18 cellular contexts compared by ENCODE assay signal in genomic region chr13:60347174-60347573, GRCh38. TPM values are rescaled to one million over a fixed set of nuclear protein-coding genes. Genes with fewer than 3 reads are reported as not detected.
A peak's percentile ranks its signal among the peaks of the same experiment; 100 is the strongest.
DNase-seq lines count a peak whose midpoint lies in the region; ATAC-seq, FAIRE-seq and TF ChIP-seq lines count a peak whose summit lies in the region.
"Had no signal": no experiment of that assay in that cellular context is flagged by ENCODE, and none has a peak within 500 bp of the region (broad histone marks: within the 10 kb centered on the region; RNA-seq: fewer than 3 reads in every experiment).

No MANE protein-coding gene starts in this region.

- TF ChIP-seq POLR2A in H54 (IDR thresholded peaks at IDR 0.05; ENCODE audit: low read depth, low read length): no peak

- peak; percentile 59 for ATAC-seq in left colon
- ATAC-seq: GM12878, GM23338 had no signal

- intact Hi-C loops in left colon (cut with DNase I, micrococcal nuclease): loop anchor here in 1 of 2 donors (10.0 kb wide), 1 partner anchor 78 kb away; no protein-coding TSS in a partner anchor

- no peak for FAIRE-seq in H54 (lab: Jason Lieb, UNC)
- FAIRE-seq: GM12878 had no signal

- peak; percentile 2 for DNase-seq in NCI-H146 (lab: John Stamatoyannopoulos, UW)
- DNase-seq in NCI-H146 treated with DMSO at 0.1 percent for 48 hours (lab: John Stamatoyannopoulos, UW; ENCODE audit: unreplicated experiment): no peak
- peak; percentile 73 for DNase-seq in LNCaP clone FGC (ENCODE audit: low read depth)
- peak; percentile 6 for DNase-seq in NCI-H774 (lab: John Stamatoyannopoulos, UW)
- DNase-seq in left colon: no peak
- DNase-seq in NK-92 treated with Interleukin-12 subunit alpha and Interleukin-12 subunit beta, amount 100 ng/mL, for 24 hours (lab: John Stamatoyannopoulos, UW): no peak
- DNase-seq in H54 (ENCODE audit: insufficient read length, low spot score): no peak
- DNase-seq: C1 segment of cervical spinal cord; Calu3; CD4-positive, alpha-beta memory T cell; COR-L47; DMS79; EL; GDM1; HFFc6 had no signal

- no peak for TF ChIP-seq CTCF in LNCaP clone FGC (IDR thresholded peaks at IDR 0.05; ENCODE audit: control insufficient read depth, extremely low read depth, insufficient read depth)

- no peak overlapping the region for H3K4me3 ChIP-seq in LNCaP clone FGC (ENCODE audit: low read depth, low read length)
- H3K4me3 ChIP-seq: GM12878, GM23338, HAP-1 had no signal

RNA-seq across cellular contexts. Expression of gene TDRD3, which starts 49.8 kb away (rescaled TPM):
- total RNA-seq in left colon: 10 to 100 TPM; 31.0 to 31.9 TPM

Comparison
In these comparisons a context has a peak if more than half of its experiments do, and no peak if none do; other contexts are left out.
1. DNase-seq: peak in NCI-H146 (single experiment), LNCaP clone FGC (single experiment) and NCI-H774 (single experiment); none in NCI-H146 treated with DMSO at 0.1 percent for 48 hours (single experiment), left colon (0 of 2), NK-92 treated with Interleukin-12 subunit alpha and Interleukin-12 subunit beta, amount 100 ng/mL, for 24 hours (single experiment) and H54 (single experiment).